Comparison of ENCODE assay signal across 2 cellular contexts in the genomic region with DNA sequence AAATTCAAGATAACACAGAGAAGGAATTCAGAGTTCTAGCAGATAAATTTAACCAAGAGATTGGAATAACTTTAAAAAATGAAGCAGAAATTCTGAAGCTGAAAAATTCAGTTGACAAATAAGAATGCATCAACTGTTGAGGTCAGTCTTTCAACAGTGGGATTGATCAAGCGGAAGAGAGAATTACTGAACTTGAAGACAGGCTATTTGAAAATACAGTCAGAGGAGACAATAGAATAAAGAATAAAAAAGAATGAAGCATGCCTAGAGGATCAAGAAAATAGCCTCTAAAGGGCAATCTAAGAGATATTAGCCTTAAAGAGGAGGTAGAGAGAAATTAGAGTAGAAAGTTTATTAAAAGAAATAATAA.
TF ChIP-seq lines count a peak whose summit lies in the region.

No MANE protein-coding gene starts in this region.

TF ChIP-seq in HEK293, 187 proteins besides CTCF, POLR2A, EP300 and RAD21:
- TF ChIP-seq SETDB1 (IDR thresholded peaks at IDR 0.05; ENCODE audit: insufficient read length, low read length) = peak; percentile 66
- TF ChIP-seq ZNF670 (tag by site-specific recombination; IDR thresholded peaks at IDR 0.05; ENCODE audit: low read depth) = no peak
TF ChIP-seq in HEK293: peak in this region for 1.

TF ChIP-seq in endothelial cell of umbilical vein, 7 proteins besides CTCF, POLR2A, EP300 and RAD21:
- no peak for TF ChIP-seq JUN (IDR thresholded peaks at IDR 0.05; ENCODE audit: borderline replicate concordance, insufficient read depth, insufficient read length, low read depth)
